In genomic region chr1:67560580-67561285, GRCh38 we compare ENCODE assay signal across 15 cellular contexts.
DNase-seq lines count a peak whose midpoint lies in the region; ATAC-seq and TF ChIP-seq lines count a peak whose summit lies in the region.
"Had no signal": no experiment of that assay in that cellular context is flagged by ENCODE, and none has a peak within 500 bp of the region (broad histone marks: within the 10 kb centered on the region; RNA-seq: fewer than 3 reads in every experiment).

No MANE protein-coding gene starts in this region.

- H3F3A ChIP-seq in PC-3 (ENCODE audit: low read length, unreplicated experiment), result peaks cover 5% of the 10 kb centered on the region

- H3K4me1 ChIP-seq in PC-3 (ENCODE audit: insufficient read depth, low read length) (peaks cover 27% of the 10 kb centered on the region), esophagus muscularis mucosa (peaks cover 14 to 31% (median 26%) of the 10 kb centered on the region in 4 donors), osteoblast (ENCODE audit: insufficient read depth, low read length) (peaks cover 25% of the 10 kb centered on the region), right atrium auricular region (peaks cover 0 to 21% of the 10 kb centered on the region in 2 donors), Caco-2 (peaks cover 24% of the 10 kb centered on the region)

- BruUV-seq in PC-3 (replicated peaks; lab: Mats Ljungman, UMichigan) (no TSS peak), Caco-2 (replicated peaks; lab: Mats Ljungman, UMichigan) (no TSS peak)

- CTCF ChIA-PET in PC-3 (lab: Charles Lee), result interaction anchor here (0.5 to 1.3 kb wide), 3 partner anchors 116 to 199 kb away, joined by 3 to 9 read pairs (median 9); no protein-coding TSS in a partner anchor
- CTCF ChIA-PET in Caco-2 (lab: Charles Lee), result interaction anchor here (0.9 to 2.6 kb wide), 4 partner anchors 28 to 211 kb away, joined by 4 to 9 read pairs (median 5); no protein-coding TSS in a partner anchor

- H3K9me3 ChIP-seq in PC-3 (ENCODE audit: low read length), result no peaks in the 10 kb centered on the region
- no peaks in the 10 kb centered on the region for H3K9me3 ChIP-seq in esophagus muscularis mucosa
- no peaks in the 10 kb centered on the region for H3K9me3 ChIP-seq in osteoblast (ENCODE audit: low read depth, low read length)
- H3K9me3 ChIP-seq in right atrium auricular region, result no peaks in the 10 kb centered on the region
- H3K9me3 ChIP-seq in Caco-2, result no peaks in the 10 kb centered on the region
- H3K9me3 ChIP-seq: lower lobe of right lung, SJSA1, thyroid gland had no signal

- no peaks in the 10 kb centered on the region for H3K9me2 ChIP-seq in PC-3 (replicated peaks; ENCODE audit: low read length)

- TF ChIP-seq EP300 in esophagus muscularis mucosa (IDR thresholded peaks at IDR 0.05), result no peak

- H2AFZ ChIP-seq in PC-3 (ENCODE audit: low read length) (no peak overlapping the region), osteoblast (ENCODE audit: low read length) (peak overlapping the region; percentile 21)

- POLR2A ChIA-PET in PC-3 (lab: Charles Lee; ENCODE audit: unreplicated experiment) (interaction anchor here (1.4 kb wide), 1 partner anchor 124 kb away, joined by 20 read pairs; the partner anchor contains the start of gene GADD45A), Caco-2 (lab: Charles Lee) (interaction anchor here (1.3 kb wide), 1 partner anchor 124 kb away, joined by 7 read pairs; the partner anchor contains the start of gene GADD45A)

- no peak overlapping the region for H3K4me3 Mint-ChIP-seq in Caco-2 (ENCODE audit: unreplicated experiment)
- H3K4me3 Mint-ChIP-seq: activated CD4-positive, alpha-beta T cell treated with anti-CD3 and anti-CD28 coated beads, Interleukin-2, amount 10 ng/mL, durations not matched to agents 24 days and 14 days; activated naive CD4-positive, alpha-beta T cell treated with anti-CD3 and anti-CD28 coated beads for 36 hours; endodermal cell; naive B cell had no signal

- H3K9me3 Mint-ChIP-seq in Caco-2 (ENCODE audit: unreplicated experiment), result no peaks in the 10 kb centered on the region
- H3K9me3 Mint-ChIP-seq: activated CD4-positive, alpha-beta T cell treated with anti-CD3 and anti-CD28 coated beads, Interleukin-2, amount 10 ng/mL, durations not matched to agents 24 days and 14 days; activated naive CD4-positive, alpha-beta T cell treated with anti-CD3 and anti-CD28 coated beads for 36 hours had no signal

- no peak overlapping the region for H3K9ac ChIP-seq in PC-3 (ENCODE audit: low read length)

- intact Hi-C loops in PC-3 (cut with micrococcal nuclease), result loop anchor here (1.0 kb wide), 2 partner anchors 124 to 200 kb away; no protein-coding TSS in a partner anchor
- intact Hi-C loops in esophagus muscularis mucosa (cut with DNase I), result no loop called here
- intact Hi-C loops in Caco-2 (cut with micrococcal nuclease; ENCODE audit: unreplicated experiment), result loop anchor here (1.0 kb wide), 4 partner anchors 28 to 200 kb away; partner anchors contain the start of gene GADD45A

- 76% methylated on average over 10 of the region's 10 CpGs for WGBS in esophagus muscularis mucosa

- H3K27ac ChIP-seq in HL-60 (replicated peaks) (no peak overlapping the region), PC-3 (ENCODE audit: low read length) (no peak overlapping the region), esophagus muscularis mucosa (replicated peaks in 1 of 4) (peak overlapping the region in 3 of 4 donors; percentile 35 to 66 (median 51)), osteoblast (ENCODE audit: low read depth, low read length) (no peak overlapping the region), right atrium auricular region (no peak overlapping the region)
- H3K27ac ChIP-seq: lower lobe of right lung, SJSA1 had no signal

- no peak overlapping the region for H3K4me3 ChIP-seq in HL-60 (replicated peaks; ENCODE audit: insufficient read depth, low read length)
- no peak overlapping the region for H3K4me3 ChIP-seq in PC-3 (ENCODE audit: low read length)
- H3K4me3 ChIP-seq in esophagus muscularis mucosa, result no peak overlapping the region
- no peak overlapping the region for H3K4me3 ChIP-seq in osteoblast (ENCODE audit: insufficient read depth, low read length)
- no peak overlapping the region for H3K4me3 ChIP-seq in right atrium auricular region
- no peak overlapping the region for H3K4me3 ChIP-seq in Caco-2 (ENCODE audit: low read depth, low read length)
- H3K4me3 ChIP-seq: lower lobe of right lung, SJSA1, thyroid gland had no signal

- no peaks in the 10 kb centered on the region for H3K27me3 ChIP-seq in HL-60 (ENCODE audit: insufficient read depth, poor library complexity, severe bottlenecking)
- H3K27me3 ChIP-seq in PC-3 (ENCODE audit: low read length), result no peaks in the 10 kb centered on the region
- no peaks in the 10 kb centered on the region for H3K27me3 ChIP-seq in esophagus muscularis mucosa
- no peaks in the 10 kb centered on the region for H3K27me3 ChIP-seq in osteoblast (ENCODE audit: insufficient read depth, low read length)
- H3K27me3 ChIP-seq in right atrium auricular region, result no peaks in the 10 kb centered on the region
- H3K27me3 ChIP-seq in Caco-2 (replicated peaks; ENCODE audit: control insufficient read depth, insufficient read depth, low read length), result no peaks in the 10 kb centered on the region
- H3K27me3 ChIP-seq: SJSA1, thyroid gland had no signal

- H3K79me2 ChIP-seq in PC-3 (ENCODE audit: low read length), result no peaks in the 10 kb centered on the region
- H3K79me2 ChIP-seq in osteoblast (ENCODE audit: insufficient read depth, low read length), result no peaks in the 10 kb centered on the region

- TF ChIP-seq CTCF in HL-60 (IDR thresholded peaks at IDR 0.05; ENCODE audit: insufficient read depth, low read length), result no peak
- no peak for TF ChIP-seq CTCF in PC-3 (conservative IDR thresholded peaks at IDR 0.05; ENCODE audit: low read depth, low read length)
- TF ChIP-seq CTCF in esophagus muscularis mucosa (IDR thresholded peaks at IDR 0.05), result no peak
- TF ChIP-seq CTCF in osteoblast (IDR thresholded peaks at IDR 0.05; ENCODE audit: extremely low read depth, low read depth, low read length), result no peak
- no peak for TF ChIP-seq CTCF in right atrium auricular region (IDR thresholded peaks at IDR 0.05)
- no peak for TF ChIP-seq CTCF in Caco-2 (IDR thresholded peaks at IDR 0.05; ENCODE audit: insufficient read depth in 1 of 2, low read depth in 1 of 2, low read length in 1 of 2, severe bottlenecking in 1 of 2, unreplicated experiment in 1 of 2)

- H3K36me3 ChIP-seq in PC-3 (ENCODE audit: low read depth, low read length) (no peaks in the 10 kb centered on the region), esophagus muscularis mucosa (no peaks in the 10 kb centered on the region), osteoblast (ENCODE audit: insufficient read depth, low read length) (no peaks in the 10 kb centered on the region), right atrium auricular region (no peaks in the 10 kb centered on the region), Caco-2 (ENCODE audit: control insufficient read depth, insufficient read depth, low read length) (no peaks in the 10 kb centered on the region)
- H3K36me3 ChIP-seq: lower lobe of right lung, SJSA1, thyroid gland had no signal

- no peaks in the 10 kb centered on the region for H3K27me3 Mint-ChIP-seq in Caco-2 (ENCODE audit: insufficient read depth, unreplicated experiment)

- H4K20me1 ChIP-seq in PC-3 (ENCODE audit: low read length), result no peaks in the 10 kb centered on the region
- H4K20me1 ChIP-seq in osteoblast (ENCODE audit: insufficient read depth, low read length), result no peaks in the 10 kb centered on the region

- no peak for TF ChIP-seq POLR2A in esophagus muscularis mucosa (IDR thresholded peaks at IDR 0.05; ENCODE audit: low read depth)

- ATAC-seq in PC-3, result no peak
- ATAC-seq in HG03175 (IDR thresholded peaks at IDR 0.05; ENCODE audit: unreplicated experiment), result no peak

- H3K36me3 Mint-ChIP-seq in Caco-2 (ENCODE audit: insufficient read depth, unreplicated experiment), result no peaks in the 10 kb centered on the region
- H3K36me3 Mint-ChIP-seq: naive B cell had no signal

- no peak overlapping the region for H3K4me2 ChIP-seq in PC-3 (ENCODE audit: low read length)
- no peak overlapping the region for H3K4me2 ChIP-seq in osteoblast (ENCODE audit: insufficient read depth, low read length)

- H3K4me1 Mint-ChIP-seq in Caco-2 (ENCODE audit: low read depth, unreplicated experiment), result peaks cover 8% of the 10 kb centered on the region
- H3K4me1 Mint-ChIP-seq: endodermal cell, naive B cell had no signal

- DNase-seq in HL-60 (ENCODE audit: low read depth in 1 of 2, low spot score in 1 of 2), result peak; percentile 17 to 19
- peak; percentile 40 for DNase-seq in PC-3
- no peak for DNase-seq in esophagus muscularis mucosa (ENCODE audit: extremely low spot score)
- DNase-seq in osteoblast (ENCODE audit: insufficient read length, low spot score, missing footprints), result peak; percentile 27
- no peak for DNase-seq in hepatic stellate cell (ENCODE audit: low spot score)
- DNase-seq in right atrium auricular region (ENCODE audit: low spot score), result no peak
- no peak for DNase-seq in Caco-2

- no peak overlapping the region for H3K27ac Mint-ChIP-seq in Caco-2 (ENCODE audit: unreplicated experiment)
- H3K27ac Mint-ChIP-seq: activated CD4-positive, alpha-beta T cell treated with anti-CD3 and anti-CD28 coated beads, Interleukin-2, amount 10 ng/mL, durations not matched to agents 24 days and 14 days; activated naive CD4-positive, alpha-beta T cell treated with anti-CD3 and anti-CD28 coated beads for 36 hours; endodermal cell had no signal

Comparison
In these comparisons a context has a peak if more than half of its experiments do, and no peak if none do; other contexts are left out.
1. DNase-seq: peak in HL-60 (2 of 2), PC-3 (single experiment) and osteoblast (single experiment); none in esophagus muscularis mucosa (single experiment), hepatic stellate cell (single experiment), right atrium auricular region (single experiment) and Caco-2 (0 of 2).
2. H3K27ac ChIP-seq: peak in esophagus muscularis mucosa (3 of 4); none in HL-60 (single experiment), PC-3 (single experiment), osteoblast (single experiment) and right atrium auricular region (0 of 2).